ENCODE assay signal across 10 cellular contexts in genomic region chr12:8681129-8681902, GRCh38. TPM values are rescaled to one million over a fixed set of nuclear protein-coding genes. Genes with fewer than 3 reads are reported as not detected.
DNase-seq lines count a peak whose midpoint lies in the region; ATAC-seq lines count a peak whose summit lies in the region.
"Had no signal": no experiment of that assay in that cellular context is flagged by ENCODE, and none has a peak within 500 bp of the region (broad histone marks: within the 10 kb centered on the region; RNA-seq: fewer than 3 reads in every experiment).

No MANE protein-coding gene starts in this region.

- ATAC-seq in GM21786 (IDR thresholded peaks at IDR 0.05; ENCODE audit: unreplicated experiment) (no peak), GM21528 (IDR thresholded peaks at IDR 0.05; ENCODE audit: low FRiP score, unreplicated experiment) (no peak)
- ATAC-seq: activated T-helper 17 cell treated with anti-CD3 and anti-CD28 coated beads, Interleukin-2, amount 50 U/mL, for 72 hours had no signal

- H3K27ac ChIP-seq in epithelial cell of prostate: peak overlapping the region; percentile 88

- peak; percentile 62 for DNase-seq in DMS53 treated with DMSO at 0.1 percent for 48 hours (lab: John Stamatoyannopoulos, UW; ENCODE audit: unreplicated experiment)
- DNase-seq in NCI-H345 treated with DMSO at 0.1 percent for 48 hours (lab: John Stamatoyannopoulos, UW; ENCODE audit: unreplicated experiment): peak; percentile 2
- peak; percentile 82 for DNase-seq in epithelial cell of prostate (ENCODE audit: low read depth, low spot score)
- peak; percentile 31 for DNase-seq in mucosa of gallbladder (ENCODE audit: low spot score)
- no peak for DNase-seq in occipital lobe (lab: John Stamatoyannopoulos, UW)
- DNase-seq in amygdala (lab: John Stamatoyannopoulos, UW): no peak

RNA-seq across cellular contexts. Expression of gene RIMKLB, which starts 16.5 kb away (rescaled TPM):
- total RNA-seq in mucosa of gallbladder (34.0 TPM), occipital lobe (220 TPM)

RNA-seq across cellular contexts. Expression of gene MFAP5, which starts 18.7 kb away (rescaled TPM):
- total RNA-seq in mucosa of gallbladder (6.8 TPM), occipital lobe (not detected)
- total RNA-seq: activated T-helper 17 cell treated with anti-CD3 and anti-CD28 coated beads, Interleukin-2, amount 50 U/mL, for 72 hours; CD4-positive, alpha-beta T cell had no signal

Comparison
In these comparisons a context has a peak if more than half of its experiments do, and no peak if none do; other contexts are left out.
1. DNase-seq: peak in DMS53 treated with DMSO at 0.1 percent for 48 hours (single experiment), NCI-H345 treated with DMSO at 0.1 percent for 48 hours (single experiment), epithelial cell of prostate (single experiment) and mucosa of gallbladder (single experiment); none in occipital lobe (single experiment) and amygdala (0 of 56).